ENCODE assay signal across 23 cellular contexts in genomic region chr4:120770897-120771296, GRCh38.
"Had no signal": no experiment of that assay in that cellular context is flagged by ENCODE, and none has a peak within 500 bp of the region (broad histone marks: within the 10 kb centered on the region; RNA-seq: fewer than 3 reads in every experiment).

No MANE protein-coding gene starts in this region.

- H3K4me1 ChIP-seq: lower lobe of right lung, right atrium auricular region, right lobe of liver, suprapubic skin, tibial artery, upper lobe of right lung had no signal

- FAIRE-seq: keratinocyte, urothelium cell line had no signal

- DNase-seq: left colon; left lung; lower lobe of right lung; mammary epithelial cell; mesenchymal stem cell; naive thymus-derived CD8-positive, alpha-beta T cell; nucleus accumbens; right lobe of liver; stimulated activated CD4-positive, alpha-beta T cell treated with anti-CD3 and anti-CD28 coated beads, Interleukin-12 subunit alpha, Interleukin-12 subunit beta, amount 100 ng/mL, for 4 hours; stimulated activated CD4-positive, alpha-beta T cell treated with anti-CD3 and anti-CD28 coated beads, Interleukin-15, amount 100 ng/mL, for 24 hours; stimulated activated CD4-positive, alpha-beta T cell treated with anti-CD3 and anti-CD28 coated beads, Interleukin-2, amount 100 ng/mL, for 24 hours; stimulated activated CD4-positive, alpha-beta T cell treated with anti-CD3 and anti-CD28 coated beads, Interleukin-4, amount 100 ng/mL, for 1 hour; stimulated activated naive CD4-positive, alpha-beta T cell; tibial artery; trophoblast cell; upper lobe of right lung had no signal

- H3K9me3 ChIP-seq: left lung, lower lobe of right lung, right atrium auricular region, right lobe of liver, suprapubic skin, thoracic aorta, tibial artery, upper lobe of right lung had no signal

- H3K27ac ChIP-seq: hepatocyte, left lung, lower lobe of right lung, right atrium auricular region, right lobe of liver, suprapubic skin, thoracic aorta, tibial artery, upper lobe of right lung had no signal

- H3K4me3 ChIP-seq: hepatocyte, left lung, lower lobe of right lung, right atrium auricular region, right lobe of liver, suprapubic skin, thoracic aorta, tibial artery, upper lobe of right lung had no signal

- H3K36me3 ChIP-seq: left lung, lower lobe of right lung, right atrium auricular region, right lobe of liver, suprapubic skin, thoracic aorta, tibial artery, upper lobe of right lung had no signal

- H3K27me3 ChIP-seq: hepatocyte, left lung, right atrium auricular region, right lobe of liver, suprapubic skin, tibial artery, upper lobe of right lung had no signal

- ATAC-seq: left colon; left lung; lower lobe of right lung; naive thymus-derived CD8-positive, alpha-beta T cell; right lobe of liver; stimulated activated effector memory CD8-positive, alpha-beta T cell treated with anti-CD3 and anti-CD28 coated beads, Interleukin-12 subunit alpha, Interleukin-12 subunit beta, amount 100 ng/mL, for 72 hours; upper lobe of right lung had no signal
